Comparison of ENCODE assay signal across 11 cellular contexts in genomic region chr2:160368988-160369935, GRCh38.
DNase-seq lines count a peak whose midpoint lies in the region; ATAC-seq and TF ChIP-seq lines count a peak whose summit lies in the region.
"Had no signal": no experiment of that assay in that cellular context is flagged by ENCODE, and none has a peak within 500 bp of the region (broad histone marks: within the 10 kb centered on the region; RNA-seq: fewer than 3 reads in every experiment).

No MANE protein-coding gene starts in this region.

- peaks cover 25% of the 10 kb centered on the region for H3K4me1 ChIP-seq in testis

- peaks cover 5% of the 10 kb centered on the region for H3K36me3 Mint-ChIP-seq in T-helper 17 cell (ENCODE audit: low read depth)

- ATAC-seq in T-helper 17 cell = no peak
- peak; percentile 17 for ATAC-seq in left ventricle myocardium superior
- ATAC-seq in sciatic nerve = peak; percentile 74
- ATAC-seq in HG03097 (IDR thresholded peaks at IDR 0.05; ENCODE audit: low FRiP score, unreplicated experiment) = no peak

- H3K27ac Mint-ChIP-seq in T-helper 17 cell = peak overlapping the region; percentile 41

- H3K9me3 ChIP-seq in T-helper 17 cell (ENCODE audit: control insufficient read depth, low read length, poor library complexity, severe bottlenecking) (no peaks in the 10 kb centered on the region), testis (no peaks in the 10 kb centered on the region)

- no peaks in the 10 kb centered on the region for H3K36me3 ChIP-seq in testis (ENCODE audit: low read depth, missing control alignments)

- no peak for TF ChIP-seq CTCF in testis (IDR thresholded peaks at IDR 0.05)

- H3K27me3 Mint-ChIP-seq in T-helper 17 cell = no peaks in the 10 kb centered on the region

- 84 to 85% methylated on average over 7 of the region's 7 CpGs for WGBS in testis, 2 donors

- H3K4me3 Mint-ChIP-seq in T-helper 17 cell = no peak overlapping the region

- intact Hi-C loops in left ventricle myocardium superior (cut with micrococcal nuclease) (no loop called here), sciatic nerve (cut with DNase I) (no loop called here), testis (cut with DNase I; ENCODE audit: low total_unique reads) (no loop called here)

- peaks cover 66% of the 10 kb centered on the region for H3K4me1 Mint-ChIP-seq in T-helper 17 cell

- H3K27me3 ChIP-seq in testis = no peaks in the 10 kb centered on the region

- peak; percentile 69 for DNase-seq in EH (ENCODE audit: low read depth)
- DNase-seq in T-helper 17 cell = no peak
- no peak for DNase-seq in left ventricle myocardium superior
- DNase-seq in sciatic nerve (ENCODE audit: low spot score) = no peak
- DNase-seq in testis = no peak
- DNase-seq in T-helper 1 cell = no peak
- DNase-seq in NCI-H146 (lab: John Stamatoyannopoulos, UW) = no peak
- DNase-seq: activated T-cell treated with anti-CD3 and anti-CD28 coated beads, Interleukin-2, amount 50 U/mL, for 1 hour; NCI-H526; T-helper 2 cell had no signal

- no peak for TF ChIP-seq POLR2A in testis (IDR thresholded peaks at IDR 0.05)

- H3K4me3 ChIP-seq in testis = no peak overlapping the region

- H3K27ac ChIP-seq in testis = no peak overlapping the region

Comparison
In these comparisons a context has a peak if more than half of its experiments do, and no peak if none do; other contexts are left out.
1. ATAC-seq: peak in left ventricle myocardium superior (single experiment) and sciatic nerve (single experiment); none in T-helper 17 cell (single experiment) and HG03097 (single experiment).